In genomic region chr9:124721109-124721850, GRCh38 we compare ENCODE assay signal across 2 cellular contexts.
TF ChIP-seq lines count a peak whose summit lies in the region.

No MANE protein-coding gene starts in this region.

TF ChIP-seq in HCT116, 20 proteins besides CTCF, POLR2A, EP300 and RAD21:
- TF ChIP-seq YY1 (IDR thresholded peaks at IDR 0.05; ENCODE audit: extremely low read depth, insufficient replicate concordance, low read depth, low read length) (no peak), CBX3 (IDR thresholded peaks at IDR 0.05; ENCODE audit: low read depth) (0 out of 2 replicates have a peak, but pooled peaks have one; percentile 30), SP1 (IDR thresholded peaks at IDR 0.05; ENCODE audit: low read depth) (peak; percentile 24; the same call in 1 of the 2 replicates), ZFX (IDR thresholded peaks at IDR 0.05) (no peak)

TF ChIP-seq in SK-N-SH treated with all-trans-retinoic acid at 6 μM for 48 hours, 23 proteins besides CTCF, POLR2A, EP300 and RAD21:
- TF ChIP-seq, protein P1, sequence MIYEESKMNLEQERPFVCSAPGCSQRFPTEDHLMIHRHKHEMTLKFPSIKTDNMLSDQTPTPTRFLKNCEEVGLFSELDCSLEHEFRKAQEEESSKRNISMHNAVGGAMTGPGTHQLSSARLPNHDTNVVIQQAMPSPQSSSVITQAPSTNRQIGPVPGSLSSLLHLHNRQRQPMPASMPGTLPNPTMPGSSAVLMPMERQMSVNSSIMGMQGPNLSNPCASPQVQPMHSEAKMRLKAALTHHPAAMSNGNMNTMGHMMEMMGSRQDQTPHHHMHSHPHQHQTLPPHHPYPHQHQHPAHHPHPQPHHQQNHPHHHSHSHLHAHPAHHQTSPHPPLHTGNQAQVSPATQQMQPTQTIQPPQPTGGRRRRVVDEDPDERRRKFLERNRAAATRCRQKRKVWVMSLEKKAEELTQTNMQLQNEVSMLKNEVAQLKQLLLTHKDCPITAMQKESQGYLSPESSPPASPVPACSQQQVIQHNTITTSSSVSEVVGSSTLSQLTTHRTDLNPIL (CRISPR knock-in tag; IDR thresholded peaks at IDR 0.05; ENCODE audit: low read depth), result no peak
- TF ChIP-seq ARNTL (CRISPR knock-in tag; IDR thresholded peaks at IDR 0.05; ENCODE audit: borderline replicate concordance, low read depth) (no peak), CSRNP3 (CRISPR knock-in tag; IDR thresholded peaks at IDR 0.05) (no peak), TCF4 (CRISPR knock-in tag; IDR thresholded peaks at IDR 0.05; ENCODE audit: borderline replicate concordance) (no peak), SNAI2 (CRISPR knock-in tag; IDR thresholded peaks at IDR 0.05) (no peak), OSR1 (CRISPR knock-in tag; IDR thresholded peaks at IDR 0.05) (no peak), ESRRG (CRISPR knock-in tag; IDR thresholded peaks at IDR 0.05) (no peak), BACH2 (CRISPR knock-in tag; IDR thresholded peaks at IDR 0.05; ENCODE audit: borderline replicate concordance) (no peak), ZC3H10 (CRISPR knock-in tag; IDR thresholded peaks at IDR 0.05) (no peak), ZFP3 (CRISPR knock-in tag; IDR thresholded peaks at IDR 0.05) (no peak), PATZ1 (CRISPR knock-in tag; IDR thresholded peaks at IDR 0.05; ENCODE audit: borderline replicate concordance) (no peak), ZNF70 (CRISPR knock-in tag; IDR thresholded peaks at IDR 0.05) (no peak)
- TF ChIP-seq, protein P2, sequence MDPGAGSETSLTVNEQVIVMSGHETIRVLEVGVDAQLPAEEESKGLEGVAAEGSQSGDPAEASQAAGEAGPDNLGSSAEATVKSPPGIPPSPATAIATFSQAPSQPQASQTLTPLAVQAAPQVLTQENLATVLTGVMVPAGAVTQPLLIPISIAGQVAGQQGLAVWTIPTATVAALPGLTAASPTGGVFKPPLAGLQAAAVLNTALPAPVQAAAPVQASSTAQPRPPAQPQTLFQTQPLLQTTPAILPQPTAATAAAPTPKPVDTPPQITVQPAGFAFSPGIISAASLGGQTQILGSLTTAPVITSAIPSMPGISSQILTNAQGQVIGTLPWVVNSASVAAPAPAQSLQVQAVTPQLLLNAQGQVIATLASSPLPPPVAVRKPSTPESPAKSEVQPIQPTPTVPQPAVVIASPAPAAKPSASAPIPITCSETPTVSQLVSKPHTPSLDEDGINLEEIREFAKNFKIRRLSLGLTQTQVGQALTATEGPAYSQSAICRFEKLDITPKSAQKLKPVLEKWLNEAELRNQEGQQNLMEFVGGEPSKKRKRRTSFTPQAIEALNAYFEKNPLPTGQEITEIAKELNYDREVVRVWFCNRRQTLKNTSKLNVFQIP (CRISPR knock-in tag; IDR thresholded peaks at IDR 0.05; ENCODE audit: borderline replicate concordance, low read depth), result no peak
- TF ChIP-seq, protein P3, sequence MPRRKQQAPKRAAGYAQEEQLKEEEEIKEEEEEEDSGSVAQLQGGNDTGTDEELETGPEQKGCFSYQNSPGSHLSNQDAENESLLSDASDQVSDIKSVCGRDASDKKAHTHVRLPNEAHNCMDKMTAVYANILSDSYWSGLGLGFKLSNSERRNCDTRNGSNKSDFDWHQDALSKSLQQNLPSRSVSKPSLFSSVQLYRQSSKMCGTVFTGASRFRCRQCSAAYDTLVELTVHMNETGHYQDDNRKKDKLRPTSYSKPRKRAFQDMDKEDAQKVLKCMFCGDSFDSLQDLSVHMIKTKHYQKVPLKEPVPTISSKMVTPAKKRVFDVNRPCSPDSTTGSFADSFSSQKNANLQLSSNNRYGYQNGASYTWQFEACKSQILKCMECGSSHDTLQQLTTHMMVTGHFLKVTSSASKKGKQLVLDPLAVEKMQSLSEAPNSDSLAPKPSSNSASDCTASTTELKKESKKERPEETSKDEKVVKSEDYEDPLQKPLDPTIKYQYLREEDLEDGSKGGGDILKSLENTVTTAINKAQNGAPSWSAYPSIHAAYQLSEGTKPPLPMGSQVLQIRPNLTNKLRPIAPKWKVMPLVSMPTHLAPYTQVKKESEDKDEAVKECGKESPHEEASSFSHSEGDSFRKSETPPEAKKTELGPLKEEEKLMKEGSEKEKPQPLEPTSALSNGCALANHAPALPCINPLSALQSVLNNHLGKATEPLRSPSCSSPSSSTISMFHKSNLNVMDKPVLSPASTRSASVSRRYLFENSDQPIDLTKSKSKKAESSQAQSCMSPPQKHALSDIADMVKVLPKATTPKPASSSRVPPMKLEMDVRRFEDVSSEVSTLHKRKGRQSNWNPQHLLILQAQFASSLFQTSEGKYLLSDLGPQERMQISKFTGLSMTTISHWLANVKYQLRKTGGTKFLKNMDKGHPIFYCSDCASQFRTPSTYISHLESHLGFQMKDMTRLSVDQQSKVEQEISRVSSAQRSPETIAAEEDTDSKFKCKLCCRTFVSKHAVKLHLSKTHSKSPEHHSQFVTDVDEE (CRISPR knock-in tag; IDR thresholded peaks at IDR 0.05), result no peak
